9 cellular contexts compared by ENCODE assay signal in genomic region chr18:74139888-74140287, GRCh38. TPM values are rescaled to one million over a fixed set of nuclear protein-coding genes. Genes with fewer than 3 reads are reported as not detected.
DNase-seq lines count a peak whose midpoint lies in the region; ATAC-seq, FAIRE-seq and TF ChIP-seq lines count a peak whose summit lies in the region.
"Had no signal": no experiment of that assay in that cellular context is flagged by ENCODE, and none has a peak within 500 bp of the region (broad histone marks: within the 10 kb centered on the region; RNA-seq: fewer than 3 reads in every experiment).

No MANE protein-coding gene starts in this region.

- H3K4me3 ChIP-seq in RWPE2 (ENCODE audit: severe bottlenecking) (no peak overlapping the region), ascending aorta (no peak overlapping the region), kidney (ENCODE audit: low read length in 2 of 2) (no peak overlapping the region)
- H3K4me3 ChIP-seq: lower lobe of right lung had no signal

- peaks cover 4% of the 10 kb centered on the region for H3K4me1 Mint-ChIP-seq in osteocyte (ENCODE audit: unreplicated experiment)

- FAIRE-seq in kidney (lab: Jason Lieb, UNC), result no peak

- ATAC-seq in GM21723 (IDR thresholded peaks at IDR 0.05; ENCODE audit: unreplicated experiment) (peak; percentile 65), RWPE2 (ENCODE audit: low read depth) (peak; percentile 66; the same call in 2 of the 3 replicates)
- ATAC-seq: lower lobe of right lung had no signal

- H3K4me1 ChIP-seq in RWPE2 (ENCODE audit: insufficient read depth, poor library complexity, severe bottlenecking), result peaks cover 11% of the 10 kb centered on the region
- H3K4me1 ChIP-seq in ascending aorta, result no peaks in the 10 kb centered on the region
- no peaks in the 10 kb centered on the region for H3K4me1 ChIP-seq in kidney (ENCODE audit: control insufficient read depth in 1 of 2, insufficient read depth in 1 of 2, low read depth in 1 of 2, low read length in 2 of 2)
- H3K4me1 ChIP-seq: lower lobe of right lung had no signal

- H3K9me3 ChIP-seq in RWPE2 (ENCODE audit: severe bottlenecking) (no peaks in the 10 kb centered on the region), ascending aorta (no peaks in the 10 kb centered on the region), kidney (ENCODE audit: control insufficient read depth in 1 of 2, low read length in 2 of 2) (no peaks in the 10 kb centered on the region)
- H3K9me3 ChIP-seq: lower lobe of right lung had no signal

- H3K27ac Mint-ChIP-seq in osteocyte (ENCODE audit: unreplicated experiment), result no peak overlapping the region

- no peak overlapping the region for H3K9ac ChIP-seq in kidney (ENCODE audit: low read length in 2 of 2)

- H3K27me3 ChIP-seq in RWPE2 (ENCODE audit: insufficient read depth, poor library complexity, severe bottlenecking), result no peaks in the 10 kb centered on the region
- no peaks in the 10 kb centered on the region for H3K27me3 ChIP-seq in ascending aorta

- no peak overlapping the region for H3K4me3 Mint-ChIP-seq in osteocyte (ENCODE audit: unreplicated experiment)

- intact Hi-C loops in ascending aorta (cut with DNase I), result no loop called here
- intact Hi-C loops in kidney (cut with DNase I), result no loop called here

- TF ChIP-seq CTCF in RWPE2 (IDR thresholded peaks at IDR 0.05; ENCODE audit: poor library complexity, severe bottlenecking), result no peak
- TF ChIP-seq CTCF in ascending aorta (IDR thresholded peaks at IDR 0.05), result no peak
- no peak for TF ChIP-seq CTCF in osteocyte (IDR thresholded peaks at IDR 0.05)
- TF ChIP-seq CTCF in kidney (IDR thresholded peaks at IDR 0.05; ENCODE audit: borderline replicate concordance, extremely low read depth, insufficient read depth), result no peak

- no peaks in the 10 kb centered on the region for H3K9me3 Mint-ChIP-seq in osteocyte (ENCODE audit: unreplicated experiment)

- DNase-seq in Ammon's horn (ENCODE audit: low spot score) (peak; percentile 37), RWPE2 (ENCODE audit: low spot score) (no peak), fibroblast of peridontal ligament (ENCODE audit: extremely low read depth) (peak; percentile 57), ascending aorta (ENCODE audit: low spot score in 2 of 2) (no peak), osteocyte (ENCODE audit: extremely low spot score, unreplicated experiment) (no peak), kidney (no peak), NCI-H1105 treated with DMSO at 0.1 percent for 48 hours (lab: John Stamatoyannopoulos, UW) (no peak)
- DNase-seq: lower lobe of right lung had no signal

- H3K27ac ChIP-seq in RWPE2 (ENCODE audit: poor library complexity, severe bottlenecking), result no peak overlapping the region
- no peak overlapping the region for H3K27ac ChIP-seq in ascending aorta
- H3K27ac ChIP-seq in kidney (ENCODE audit: low read depth in 2 of 2, low read length in 2 of 2), result no peak overlapping the region
- H3K27ac ChIP-seq: lower lobe of right lung had no signal

- no peaks in the 10 kb centered on the region for H3K36me3 Mint-ChIP-seq in osteocyte (ENCODE audit: unreplicated experiment)

- H3K27me3 Mint-ChIP-seq in osteocyte (ENCODE audit: unreplicated experiment), result peaks cover 2% of the 10 kb centered on the region

- H3K36me3 ChIP-seq in RWPE2 (ENCODE audit: low read depth) (no peaks in the 10 kb centered on the region), ascending aorta (no peaks in the 10 kb centered on the region), kidney (ENCODE audit: control insufficient read depth in 1 of 2, insufficient read depth in 2 of 2, low read length in 2 of 2) (no peaks in the 10 kb centered on the region)
- H3K36me3 ChIP-seq: lower lobe of right lung had no signal

RNA-seq across cellular contexts. Expression of gene FBXO15, which starts 7.7 kb away (rescaled TPM):
- total RNA-seq in ascending aorta (not detected), osteocyte (0.73 and 0.86 TPM in 2 replicates), kidney (3.5 TPM)
- polyA plus RNA-seq in kidney (ENCODE audit: insufficient read depth, low read depth, low replicate concordance), result 9.1 TPM

RNA-seq across cellular contexts. Expression of gene TIMM21, which starts 8.4 kb away (rescaled TPM):
- 27.2 TPM for total RNA-seq in ascending aorta
- total RNA-seq in osteocyte, result 22.0 and 23.3 TPM in 2 replicates
- 28.5 TPM for total RNA-seq in kidney
- 77.4 TPM for polyA plus RNA-seq in kidney (ENCODE audit: insufficient read depth, low read depth, low replicate concordance)

Comparison
In these comparisons a context has a peak if more than half of its experiments do, and no peak if none do; other contexts are left out.
1. DNase-seq: peak in Ammon's horn (single experiment) and fibroblast of peridontal ligament (single experiment); none in RWPE2 (single experiment), ascending aorta (0 of 2), osteocyte (single experiment), kidney (single experiment) and NCI-H1105 treated with DMSO at 0.1 percent for 48 hours (single experiment).